ENCODE assay signal across 8 cellular contexts in genomic region chr3:125107861-125108567, GRCh38. TPM values are rescaled to one million over a fixed set of nuclear protein-coding genes. Genes with fewer than 3 reads are reported as not detected.
DNase-seq lines count a peak whose midpoint lies in the region; ATAC-seq, FAIRE-seq and TF ChIP-seq lines count a peak whose summit lies in the region.

No MANE protein-coding gene starts in this region.

- TF ChIP-seq EP300 in stomach (IDR thresholded peaks at IDR 0.05): no peak

- H3K27ac Mint-ChIP-seq in memory B cell: no peak overlapping the region
- H3K27ac Mint-ChIP-seq in CD14-positive monocyte: peak overlapping the region in 2 of 7 donors; percentile 4 to 51

- H3K36me3 Mint-ChIP-seq in memory B cell: peaks cover 3% of the 10 kb centered on the region
- H3K36me3 Mint-ChIP-seq in CD14-positive monocyte: peaks cover 0 to 4% of the 10 kb centered on the region in 2 donors

- no peak for TF ChIP-seq CTCF in GM12864 (IDR thresholded peaks at IDR 0.05; ENCODE audit: low read depth, low read length, missing control alignments)
- TF ChIP-seq CTCF in CD14-positive monocyte (IDR thresholded peaks at IDR 0.05): no peak
- no peak for TF ChIP-seq CTCF in stomach (IDR thresholded peaks at IDR 0.05)

- no peaks in the 10 kb centered on the region for H3K27me3 ChIP-seq in SJSA1 (replicated peaks)
- no peaks in the 10 kb centered on the region for H3K27me3 ChIP-seq in stomach

- no peak for TF ChIP-seq POLR2A in H54 (IDR thresholded peaks at IDR 0.05; ENCODE audit: low read depth, low read length)
- no peak for TF ChIP-seq POLR2A in stomach (IDR thresholded peaks at IDR 0.05)

- H3K4me3 ChIP-seq in GM12864 (ENCODE audit: low read depth, low read length): peak overlapping the region; percentile 82
- no peak overlapping the region for H3K4me3 ChIP-seq in SJSA1
- no peak overlapping the region for H3K4me3 ChIP-seq in stomach

- WGBS in stomach, 5 donors: 80 to 85% (median 82%) methylated on average over 13 of the region's 13 CpGs

- H3K9me3 ChIP-seq in SJSA1 (replicated peaks) (no peaks in the 10 kb centered on the region), stomach (no peaks in the 10 kb centered on the region)

- peak; percentile 36 for FAIRE-seq in H54 (lab: Jason Lieb, UNC)

- H3K27ac ChIP-seq in SJSA1 (peak overlapping the region; percentile 39), stomach (peak overlapping the region in 1 of 5 donors; percentile 50)

- peaks cover 7% of the 10 kb centered on the region for H3K4me1 Mint-ChIP-seq in memory B cell
- H3K4me1 Mint-ChIP-seq in CD14-positive monocyte: peaks cover 19% of the 10 kb centered on the region

- peak; percentile 81 for DNase-seq in GM12864 (ENCODE audit: low read depth)
- DNase-seq in H54 (ENCODE audit: insufficient read length, low spot score): peak; percentile 52
- DNase-seq in SJSA1 (ENCODE audit: low read depth in 1 of 2, low spot score in 2 of 2): peak in 1 of 2 experiments; percentile 60
- no peak for DNase-seq in memory B cell (ENCODE audit: low spot score in 2 of 2)
- DNase-seq in CD14-positive monocyte (ENCODE audit: low spot score): no peak
- no peak for DNase-seq in HuH-7.5 (ENCODE audit: low spot score)
- DNase-seq in stomach: no peak
- DNase-seq in GM19240 (ENCODE audit: insufficient read length, low spot score): no peak

- H3K9me3 Mint-ChIP-seq in memory B cell (peaks cover 4% of the 10 kb centered on the region), CD14-positive monocyte (peaks cover 8 to 14% (median 11%) of the 10 kb centered on the region in 7 donors)

- peaks cover 47% of the 10 kb centered on the region for H3K4me1 ChIP-seq in SJSA1 (replicated peaks)
- peaks cover 0 to 4% (median 0%) of the 10 kb centered on the region in 4 donors for H3K4me1 ChIP-seq in stomach

- H3K36me3 ChIP-seq in SJSA1 (peaks cover 3% of the 10 kb centered on the region; the same call in 1 of the 2 replicates), stomach (peaks cover 0 to 9% (median 3%) of the 10 kb centered on the region in 4 donors)

- H3K4me3 Mint-ChIP-seq in memory B cell: no peak overlapping the region
- no peak overlapping the region for H3K4me3 Mint-ChIP-seq in CD14-positive monocyte

- intact Hi-C loops in CD14-positive monocyte (cut with micrococcal nuclease) (no loop called here), stomach (cut with DNase I; ENCODE audit: low total_unique reads) (no loop called here)

- peak; percentile 35 for ATAC-seq in memory B cell (ENCODE audit: low read depth)

- no peaks in the 10 kb centered on the region for H3K27me3 Mint-ChIP-seq in memory B cell
- H3K27me3 Mint-ChIP-seq in CD14-positive monocyte (ENCODE audit: low read depth in 3 of 3): peaks cover 2 to 5% (median 3%) of the 10 kb centered on the region in 3 donors

RNA-seq across cellular contexts. Expression of gene HEG1, which starts 52.2 kb away (rescaled TPM):
- total RNA-seq in SJSA1 (2014; rRNA removed; shearing (Covaris generic)): 21.6 and 24.0 TPM in 2 replicates
- polyA plus RNA-seq in CD14-positive monocyte: under 1 TPM; 0.28 to 0.69 TPM
- total RNA-seq in stomach: 10 to 100 TPM; 11.3 to 56.9 (median 32.7) TPM
- polyA plus RNA-seq in stomach: 1 to 10 TPM; 2.3 to 2.7 (median 2.4) TPM

Comparison
In these comparisons a context has a peak if more than half of its experiments do, and no peak if none do; other contexts are left out.
1. DNase-seq: peak in GM12864 (single experiment) and H54 (single experiment); none in memory B cell (0 of 2), CD14-positive monocyte (single experiment), HuH-7.5 (single experiment), stomach (single experiment) and GM19240 (single experiment).